In genomic region chr2:100791294-100791935, GRCh38 we compare ENCODE assay signal across 18 cellular contexts.
"Had no signal": no experiment of that assay in that cellular context is flagged by ENCODE, and none has a peak within 500 bp of the region (broad histone marks: within the 10 kb centered on the region; RNA-seq: fewer than 3 reads in every experiment).

No MANE protein-coding gene starts in this region.

- H3K27me3 ChIP-seq: neural progenitor cell, thyroid gland, upper lobe of right lung had no signal

- H3K4me3 ChIP-seq: neural progenitor cell, prostate gland, thyroid gland, upper lobe of right lung had no signal

- H3K27me3 Mint-ChIP-seq: activated naive CD8-positive, alpha-beta T cell had no signal

- H3K4me3 Mint-ChIP-seq: activated naive CD8-positive, alpha-beta T cell; naive thymus-derived CD8-positive, alpha-beta T cell; neural progenitor cell; T-helper 2 cell treated with Interferon-gamma antibody and Interleukin-4, amounts not matched to agents 5 μg/mL and 100 μg/mL, for 36 hours had no signal

- ATAC-seq: naive thymus-derived CD8-positive, alpha-beta T cell; stimulated activated naive CD8-positive, alpha-beta T cell treated with anti-CD3 and anti-CD28 coated beads, Interleukin-15, Interleukin-2, amounts not matched to agents 100 U/mL and 50 U/mL, for 24 hours; upper lobe of right lung had no signal

- H3K27ac Mint-ChIP-seq: activated naive CD8-positive, alpha-beta T cell; neural progenitor cell; T-helper 2 cell treated with Interferon-gamma antibody and Interleukin-4, amounts not matched to agents 5 μg/mL and 100 μg/mL, for 36 hours had no signal

- DNase-seq: activated CD4-positive, alpha-beta T cell treated with anti-CD3 and anti-CD28 coated beads for 1 hour; activated T-cell treated with anti-CD3 and anti-CD28 coated beads, Interleukin-2, amount 50 U/mL, for 1 hour; amniotic stem cell; cerebellar nuclear complex; cortex of kidney; kidney; naive thymus-derived CD8-positive, alpha-beta T cell; stimulated activated CD4-positive, alpha-beta T cell treated with anti-CD3 and anti-CD28 coated beads, Interleukin-12 subunit alpha, Interleukin-12 subunit beta, amount 100 ng/mL, for 4 hours; stimulated activated CD4-positive, alpha-beta T cell treated with anti-CD3 and anti-CD28 coated beads, Interleukin-4, amount 100 ng/mL, for 4 hours; stimulated activated naive CD8-positive, alpha-beta T cell treated with anti-CD3 and anti-CD28 coated beads, Interleukin-15, Interleukin-2, amounts not matched to agents 100 U/mL and 50 U/mL, for 24 hours; thyroid gland; upper lobe of right lung; WERI-Rb-1 had no signal

- H3K36me3 Mint-ChIP-seq: activated naive CD8-positive, alpha-beta T cell; naive thymus-derived CD8-positive, alpha-beta T cell; neural progenitor cell had no signal

- H2AFZ ChIP-seq: neural progenitor cell had no signal

- H3K4me1 Mint-ChIP-seq: neural progenitor cell had no signal

- H3K27ac ChIP-seq: epithelial cell of prostate, neural progenitor cell, prostate gland, thyroid gland, upper lobe of right lung, WERI-Rb-1 had no signal

- H3K9me3 ChIP-seq: prostate gland, thyroid gland, upper lobe of right lung had no signal

- H3K4me1 ChIP-seq: neural progenitor cell, prostate gland, upper lobe of right lung had no signal

- H3K36me3 ChIP-seq: neural progenitor cell, prostate gland, thyroid gland, upper lobe of right lung, WERI-Rb-1 had no signal

- H3K9ac ChIP-seq: neural progenitor cell had no signal

- H3K4me2 ChIP-seq: neural progenitor cell had no signal

- H3K9me3 Mint-ChIP-seq: T-helper 2 cell treated with Interferon-gamma antibody and Interleukin-4, amounts not matched to agents 5 μg/mL and 100 μg/mL, for 36 hours had no signal
